Comparison of ENCODE assay signal across 8 cellular contexts in genomic region chr2:230986520-230987136, GRCh38. TPM values are rescaled to one million over a fixed set of nuclear protein-coding genes. Genes with fewer than 3 reads are reported as not detected.
DNase-seq lines count a peak whose midpoint lies in the region; ATAC-seq and TF ChIP-seq lines count a peak whose summit lies in the region.

No MANE protein-coding gene starts in this region.

- H3K4me3 Mint-ChIP-seq in nephron: peak overlapping the region; percentile 29 to 57 (median 56)

- no peaks in the 10 kb centered on the region for H3K9me3 ChIP-seq in BE2C
- H3K9me3 ChIP-seq in HUES64 (ENCODE audit: insufficient read depth, low read depth, low read length): no peaks in the 10 kb centered on the region
- no peaks in the 10 kb centered on the region for H3K9me3 ChIP-seq in colonic mucosa

- H3K36me3 Mint-ChIP-seq in nephron (ENCODE audit: low read depth): no peaks in the 10 kb centered on the region

- H3K9ac ChIP-seq in HUES64 (ENCODE audit: low read depth, low read length) (no peak overlapping the region), colonic mucosa (ENCODE audit: low read depth in 2 of 2, low read length in 2 of 2) (peak overlapping the region in 1 of 2 donors; percentile 45)

- intact Hi-C loops in colonic mucosa (cut with DNase I): loop anchor here (2.0 to 5.0 kb wide), 4 partner anchors 64 to 162 kb away; no protein-coding TSS in a partner anchor

- no peaks in the 10 kb centered on the region for H3K9me3 Mint-ChIP-seq in nephron

- TF ChIP-seq CTCF in BE2C (IDR thresholded peaks at IDR 0.05; ENCODE audit: low read depth, low read length) (no peak), colonic mucosa (IDR thresholded peaks at IDR 0.05) (no peak), nephron (IDR thresholded peaks at IDR 0.05; ENCODE audit: unreplicated experiment in 3 of 3) (no peak)

- H3K27ac Mint-ChIP-seq in nephron: no peak overlapping the region

- ATAC-seq in GM21786 (IDR thresholded peaks at IDR 0.05; ENCODE audit: unreplicated experiment): no peak

- 72% methylated on average over 14 of the region's 15 CpGs for WGBS in HUES64

- no peaks in the 10 kb centered on the region for H3K27me3 ChIP-seq in BE2C
- 0 out of 2 replicates have a peak, but pooled peaks cover 6% of the 10 kb centered on the region for H3K27me3 ChIP-seq in HUES64 (ENCODE audit: insufficient read depth, low read length)
- H3K27me3 ChIP-seq in colonic mucosa: no peaks in the 10 kb centered on the region

- H3K27me3 Mint-ChIP-seq in nephron (ENCODE audit: low read depth): peaks cover 13% of the 10 kb centered on the region

- H3K27ac ChIP-seq in HUES64 (ENCODE audit: low read depth, low read length): no peak overlapping the region
- no peak overlapping the region for H3K27ac ChIP-seq in colonic mucosa

- H3K4me1 ChIP-seq in BE2C (no peaks in the 10 kb centered on the region; the same call in 1 of the 2 replicates), HUES64 (ENCODE audit: insufficient read depth, low read length) (peaks cover 11% of the 10 kb centered on the region), colonic mucosa (peaks cover 3% of the 10 kb centered on the region)

- DNase-seq in BE2C: no peak
- DNase-seq in colonic mucosa: no peak
- no peak for DNase-seq in NK-92 (lab: John Stamatoyannopoulos, UW; ENCODE audit: unreplicated experiment)
- no peak for DNase-seq in NCI-H526 (lab: John Stamatoyannopoulos, UW)
- DNase-seq in DMS153 (lab: John Stamatoyannopoulos, UW): no peak

- no peaks in the 10 kb centered on the region for H3K4me1 Mint-ChIP-seq in nephron

- H3K4me3 ChIP-seq in BE2C (ENCODE audit: low read depth, low read length) (peak overlapping the region; percentile 58), HUES64 (ENCODE audit: low read length) (peak overlapping the region; percentile 49), colonic mucosa (peak overlapping the region; percentile 23)

- H3K36me3 ChIP-seq in BE2C (no peaks in the 10 kb centered on the region), HUES64 (ENCODE audit: insufficient read depth, low read length) (no peaks in the 10 kb centered on the region), colonic mucosa (no peaks in the 10 kb centered on the region)

RNA-seq across cellular contexts. Expression of gene SPATA3, which starts 9.3 kb away (rescaled TPM):
- polyA plus RNA-seq in BE2C (2012; ENCODE audit: insufficient read depth, insufficient read length, low read depth): not detected
- not detected for polyA plus RNA-seq in HUES64 (2013, experiment 1 of 2)
- polyA plus RNA-seq in HUES64 (2013, experiment 2 of 2): not detected
- not detected for total RNA-seq in colonic mucosa

RNA-seq across cellular contexts. Expression of gene C2orf72, which starts 50.7 kb away (rescaled TPM):
- polyA plus RNA-seq in BE2C (2012; ENCODE audit: insufficient read depth, insufficient read length, low read depth): not detected
- polyA plus RNA-seq in HUES64 (2013, experiment 1 of 2): 0.95 TPM
- polyA plus RNA-seq in HUES64 (2013, experiment 2 of 2): 1.3 TPM
- total RNA-seq in colonic mucosa: 10 to 100 TPM; 44.5 to 82.5 TPM
